In genomic region chr14:24253936-24254335, GRCh38 we compare ENCODE assay signal across 20 cellular contexts. TPM values are rescaled to one million over a fixed set of nuclear protein-coding genes. Genes with fewer than 3 reads are reported as not detected.
DNase-seq lines count a peak whose midpoint lies in the region; ATAC-seq and TF ChIP-seq lines count a peak whose summit lies in the region.
"Had no signal": no experiment of that assay in that cellular context is flagged by ENCODE, and none has a peak within 500 bp of the region (broad histone marks: within the 10 kb centered on the region; RNA-seq: fewer than 3 reads in every experiment).

No MANE protein-coding gene starts in this region.

- no peak overlapping the region for H2BK5ac ChIP-seq in IMR-90 (ENCODE audit: low read depth, low read length, poor library complexity, severe bottlenecking)

- dilution Hi-C loops in IMR-90 (cut with HindIII; ENCODE audit: low sequenced_read_pairs, unreplicated experiment), result no loop called here

- H3K27me3 ChIP-seq in left ventricle myocardium inferior (ENCODE audit: low read depth) (no peaks in the 10 kb centered on the region), IMR-90 (ENCODE audit: control insufficient read depth, insufficient read depth, low read length) (no peaks in the 10 kb centered on the region), spleen (replicated peaks in 1 of 7) (no peaks in the 10 kb centered on the region)
- H3K27me3 ChIP-seq: BE2C had no signal

- peaks cover 32% of the 10 kb centered on the region for H3K4me1 Mint-ChIP-seq in chondrocyte (ENCODE audit: low read depth)
- H3K4me1 Mint-ChIP-seq in activated T-helper 17 cell treated with anti-CD3 and anti-CD28 coated beads, Interleukin-2, amount 50 U/mL, for 72 hours, result peaks cover 15% of the 10 kb centered on the region
- H3K4me1 Mint-ChIP-seq: CD8-positive, alpha-beta memory T cell had no signal

- no peak overlapping the region for H3K14ac ChIP-seq in IMR-90 (replicated peaks; ENCODE audit: low read depth, low read length)

- ATAC-seq in Right ventricle myocardium superior (ENCODE audit: poor library complexity), result no peak
- no peak for ATAC-seq in IMR-90 (ENCODE audit: low read depth)
- no peak for ATAC-seq in activated T-helper 17 cell treated with anti-CD3 and anti-CD28 coated beads, Interleukin-2, amount 50 U/mL, for 72 hours (replicated peaks)
- ATAC-seq: GM12878 had no signal

- H2AFZ ChIP-seq in IMR-90 (replicated peaks; ENCODE audit: low read length, poor library complexity), result no peak overlapping the region

- no peaks in the 10 kb centered on the region for H3K9me3 Mint-ChIP-seq in chondrocyte (ENCODE audit: low read depth)
- no peaks in the 10 kb centered on the region for H3K9me3 Mint-ChIP-seq in activated T-helper 17 cell treated with anti-CD3 and anti-CD28 coated beads, Interleukin-2, amount 50 U/mL, for 72 hours
- H3K9me3 Mint-ChIP-seq: CD4-positive, CD25-positive, alpha-beta regulatory T cell; CD8-positive, alpha-beta memory T cell had no signal

- DNase-seq in left ventricle myocardium inferior (peak; percentile 2), Right ventricle myocardium superior (no peak), IMR-90 (no peak), chondrocyte (ENCODE audit: low spot score) (peak; percentile 42), spleen (peak; percentile 51), putamen (ENCODE audit: low spot score) (no peak)
- DNase-seq in effector CD8-positive, alpha-beta T cell (lab: John Stamatoyannopoulos, UW), result no peak
- DNase-seq: ACHN; BE2C; C1 segment of cervical spinal cord; CD4-positive, CD25-positive, alpha-beta regulatory T cell; COR-L47; DMS 273 treated with DMSO at 0.1 percent for 48 hours; DMS53; DND-41; EL; HCEC 1CT had no signal

- H3K9me3 ChIP-seq in left ventricle myocardium inferior (replicated peaks) (no peaks in the 10 kb centered on the region), IMR-90 (ENCODE audit: control insufficient read depth, insufficient read depth, low read length) (no peaks in the 10 kb centered on the region), spleen (no peaks in the 10 kb centered on the region)
- H3K9me3 ChIP-seq: BE2C had no signal

- peaks cover 3% of the 10 kb centered on the region for H3K36me3 ChIP-seq in left ventricle myocardium inferior
- H3K36me3 ChIP-seq in IMR-90 (ENCODE audit: control insufficient read depth, insufficient read depth, low read length), result peaks cover 2% of the 10 kb centered on the region; the same call in 1 of the 2 replicates
- peaks cover 0 to 66% (median 6%) of the 10 kb centered on the region in 6 donors for H3K36me3 ChIP-seq in spleen
- H3K36me3 ChIP-seq: BE2C had no signal

- no peak overlapping the region for H2AK5ac ChIP-seq in IMR-90 (ENCODE audit: low read depth, low read length)

- no peak overlapping the region for H2BK120ac ChIP-seq in IMR-90 (ENCODE audit: low read depth, low read length)

- no TSS peak for BruUV-seq in IMR-90 (replicated peaks; lab: Mats Ljungman, UMichigan)

- POLR2A ChIA-PET in IMR-90 (lab: Charles Lee; ENCODE audit: unreplicated experiment), result no interaction called here

- H3K27me3 Mint-ChIP-seq in chondrocyte (ENCODE audit: low read depth), result no peaks in the 10 kb centered on the region
- no peaks in the 10 kb centered on the region for H3K27me3 Mint-ChIP-seq in activated T-helper 17 cell treated with anti-CD3 and anti-CD28 coated beads, Interleukin-2, amount 50 U/mL, for 72 hours
- H3K27me3 Mint-ChIP-seq: CD4-positive, CD25-positive, alpha-beta regulatory T cell; CD8-positive, alpha-beta memory T cell had no signal

- no peak overlapping the region for H3K56ac ChIP-seq in IMR-90 (ENCODE audit: extremely low read depth, insufficient read depth, low read length)

- H2BK15ac ChIP-seq in IMR-90 (ENCODE audit: low read depth, low read length), result no peak overlapping the region

- peak overlapping the region; percentile 75 for H2AK9ac ChIP-seq in IMR-90 (replicated peaks; ENCODE audit: low read depth, low read length, poor library complexity)

- TF ChIP-seq CTCF in left ventricle myocardium inferior (IDR thresholded peaks at IDR 0.05; ENCODE audit: borderline replicate concordance) (no peak), IMR-90 (conservative IDR thresholded peaks at IDR 0.05; ENCODE audit: low read depth, low read length) (no peak), chondrocyte (IDR thresholded peaks at IDR 0.05) (no peak), spleen (IDR thresholded peaks at IDR 0.05 in 8 of 11, conservative IDR thresholded peaks at IDR 0.05 in 3 of 11) (no peak)

- no peaks in the 10 kb centered on the region for H3K4me1 ChIP-seq in left ventricle myocardium inferior
- H3K4me1 ChIP-seq in IMR-90 (ENCODE audit: control insufficient read depth, insufficient read depth, low read length), result peaks cover 16% of the 10 kb centered on the region
- peaks cover 0 to 15% (median 0%) of the 10 kb centered on the region in 6 donors for H3K4me1 ChIP-seq in spleen
- H3K4me1 ChIP-seq: BE2C had no signal

- no peak overlapping the region for H3K23ac ChIP-seq in IMR-90 (ENCODE audit: low read depth, low read length)

- no peak overlapping the region for H3K27ac Mint-ChIP-seq in chondrocyte (ENCODE audit: unreplicated experiment)
- no peak overlapping the region for H3K27ac Mint-ChIP-seq in activated T-helper 17 cell treated with anti-CD3 and anti-CD28 coated beads, Interleukin-2, amount 50 U/mL, for 72 hours

- H4K8ac ChIP-seq in IMR-90 (ENCODE audit: low read depth in 2 of 2, low read length in 2 of 2), result no peak overlapping the region

- no peak overlapping the region for H3K4ac ChIP-seq in IMR-90 (ENCODE audit: low read depth, low read length)

- H3K4me2 ChIP-seq in IMR-90 (ENCODE audit: low read depth, low read length), result no peak overlapping the region

- H3K18ac ChIP-seq in IMR-90 (ENCODE audit: low read depth, low read length), result no peak overlapping the region

- H4K5ac ChIP-seq in IMR-90 (ENCODE audit: low read depth, low read length), result no peak overlapping the region

- peaks cover 31% of the 10 kb centered on the region for H3K9me1 ChIP-seq in IMR-90 (ENCODE audit: insufficient read depth, low read length)

- no peak overlapping the region for H3K27ac ChIP-seq in left ventricle myocardium inferior (replicated peaks)
- H3K27ac ChIP-seq in IMR-90 (ENCODE audit: insufficient read depth, low read length), result no peak overlapping the region
- no peak overlapping the region for H3K27ac ChIP-seq in spleen

- CTCF ChIA-PET in IMR-90 (lab: Yijun Ruan, JAX), result no interaction called here

- no peak overlapping the region for H3K9ac ChIP-seq in IMR-90 (ENCODE audit: low read depth, low read length)

- TF ChIP-seq RAD21 in IMR-90 (IDR thresholded peaks at IDR 0.05; ENCODE audit: low read length), result no peak

- TF ChIP-seq POLR2A in IMR-90 (IDR thresholded peaks at IDR 0.05; ENCODE audit: low read depth, low read length) (no peak), spleen (IDR thresholded peaks at IDR 0.05) (no peak)

- WGBS in IMR-90 (ENCODE audit: extremely low coverage in 2 of 2, insufficient read length in 1 of 2), 2 experiments, result 77% methylated on average over 5 of the region's 7 CpGs; no CpG with 5 or more reads in 1 of the 2 experiments
- WGBS in spleen, 5 donors, result 83 to 96% (median 86%) methylated on average over 7 of the region's 7 CpGs

- H3K4me3 Mint-ChIP-seq in chondrocyte (ENCODE audit: unreplicated experiment), result no peak overlapping the region
- no peak overlapping the region for H3K4me3 Mint-ChIP-seq in activated T-helper 17 cell treated with anti-CD3 and anti-CD28 coated beads, Interleukin-2, amount 50 U/mL, for 72 hours
- H3K4me3 Mint-ChIP-seq: CD8-positive, alpha-beta memory T cell had no signal

- H3K36me3 Mint-ChIP-seq in chondrocyte (ENCODE audit: low read depth), result peaks cover 8% of the 10 kb centered on the region
- H3K36me3 Mint-ChIP-seq in activated T-helper 17 cell treated with anti-CD3 and anti-CD28 coated beads, Interleukin-2, amount 50 U/mL, for 72 hours (ENCODE audit: low read depth), result peaks cover 19% of the 10 kb centered on the region

- no peaks in the 10 kb centered on the region for H4K20me1 ChIP-seq in IMR-90 (ENCODE audit: insufficient read depth, low read length)

- in situ Hi-C loops in IMR-90 (cut with MboI; ENCODE audit: low sequenced_read_pairs), result no loop called here

- no peak overlapping the region for H3K4me3 ChIP-seq in left ventricle myocardium inferior
- H3K4me3 ChIP-seq in IMR-90 (ENCODE audit: insufficient read depth, low read depth, low read length), result no peak overlapping the region
- no peak overlapping the region for H3K4me3 ChIP-seq in spleen
- H3K4me3 ChIP-seq: GM12878 had no signal

- no peak overlapping the region for H2BK20ac ChIP-seq in IMR-90 (ENCODE audit: low read depth, low read length)

- peaks cover 0 to under 1% of the 10 kb centered on the region in 2 experiments; a peak in 1 of 4 replicates for H3K79me1 ChIP-seq in IMR-90 (ENCODE audit: low read depth in 1 of 2, low read length in 2 of 2)

- H4K91ac ChIP-seq in IMR-90 (ENCODE audit: insufficient read depth, low read depth, low read length), result no peak overlapping the region

- intact Hi-C loops in left ventricle myocardium inferior (cut with micrococcal nuclease), result no loop called here
- intact Hi-C loops in Right ventricle myocardium superior (cut with DNase I), result no loop called here
- intact Hi-C loops in IMR-90 (cut with micrococcal nuclease), result no loop called here
- intact Hi-C loops in spleen (cut with DNase I; ENCODE audit: low total_unique reads), result no loop called here

RNA-seq across cellular contexts. Expression of gene TGM1, which starts 9.0 kb away (rescaled TPM):
- total RNA-seq in left ventricle myocardium inferior (0.96 TPM), Right ventricle myocardium superior (1.1 TPM), IMR-90 (2012; rRNA removed) (0.56 and 0.72 TPM in 2 replicates), chondrocyte (3.2 to 5.0 TPM (median 3.3 TPM) in 3 replicates), spleen (1 to 10 TPM; 1.4 to 4.8 (median 2.8) TPM)
- polyA plus RNA-seq in IMR-90 (2012; rRNA removed) (2.7 and 3.3 TPM in 2 replicates), spleen (1 to 10 TPM; 1.7 to 3.5 (median 2.3) TPM)
- polyA plus RNA-seq in IMR-90 (2012; cell fraction: cytosol; rRNA removed), result 0.45 and 1.3 TPM in 2 replicates
- polyA plus RNA-seq in IMR-90 (2012; cell fraction: nucleus; rRNA removed; ENCODE audit: low replicate concordance), result 7.9 and 21.3 TPM in 2 replicates
- 10 to 100 TPM; 16.1 to 18.2 TPM for total RNA-seq in activated T-helper 17 cell treated with anti-CD3 and anti-CD28 coated beads, Interleukin-2, amount 50 U/mL, for 72 hours
- polyA plus RNA-seq: CD4-positive, CD25-positive, alpha-beta regulatory T cell; CD8-positive, alpha-beta memory T cell had no signal

RNA-seq across cellular contexts. Expression of gene TINF2, which starts 11.5 kb away (rescaled TPM):
- total RNA-seq in left ventricle myocardium inferior, result 30.6 TPM
- total RNA-seq in Right ventricle myocardium superior, result 28.7 TPM
- 21.1 and 26.9 TPM in 2 replicates for total RNA-seq in IMR-90 (2012; rRNA removed)
- 30.0 and 33.0 TPM in 2 replicates for polyA plus RNA-seq in IMR-90 (2012; rRNA removed)
- 18.0 and 22.6 TPM in 2 replicates for polyA plus RNA-seq in IMR-90 (2012; cell fraction: cytosol; rRNA removed)
- 25.3 and 36.7 TPM in 2 replicates for polyA plus RNA-seq in IMR-90 (2012; cell fraction: nucleus; rRNA removed; ENCODE audit: low replicate concordance)
- 60.1 to 85.5 TPM (median 72.6 TPM) in 3 replicates for total RNA-seq in chondrocyte
- 100 to 1,000 TPM in 3 of 7 donors, 10 to 100 TPM in 4; 61.8 to 121 (median 99.5) TPM for total RNA-seq in spleen
- polyA plus RNA-seq in spleen, result 10 to 100 TPM; 55.7 to 60.8 (median 57.4) TPM
- 10 to 100 TPM; 61.4 to 76.4 TPM for total RNA-seq in activated T-helper 17 cell treated with anti-CD3 and anti-CD28 coated beads, Interleukin-2, amount 50 U/mL, for 72 hours

RNA-seq across cellular contexts. Expression of gene RABGGTA, which starts 17.5 kb away (rescaled TPM):
- total RNA-seq in left ventricle myocardium inferior, result 22.3 TPM
- 20.3 TPM for total RNA-seq in Right ventricle myocardium superior
- 25.6 and 27.2 TPM in 2 replicates for total RNA-seq in IMR-90 (2012; rRNA removed)
- polyA plus RNA-seq in IMR-90 (2012; rRNA removed), result 55.6 and 64.0 TPM in 2 replicates
- polyA plus RNA-seq in IMR-90 (2012; cell fraction: cytosol; rRNA removed), result 37.7 and 48.7 TPM in 2 replicates
- 158 and 347 TPM in 2 replicates for polyA plus RNA-seq in IMR-90 (2012; cell fraction: nucleus; rRNA removed; ENCODE audit: low replicate concordance)
- 27.0 to 34.9 TPM (median 27.4 TPM) in 3 replicates for total RNA-seq in chondrocyte
- total RNA-seq in spleen, result 10 to 100 TPM; 41.7 to 63.0 (median 48.6) TPM
- 10 to 100 TPM; 22.5 to 46.7 (median 41.4) TPM for polyA plus RNA-seq in spleen
- 10 to 100 TPM; 61.0 to 68.3 TPM for total RNA-seq in activated T-helper 17 cell treated with anti-CD3 and anti-CD28 coated beads, Interleukin-2, amount 50 U/mL, for 72 hours

RNA-seq across cellular contexts. Expression of gene GMPR2, which starts 21.2 kb away (rescaled TPM):
- total RNA-seq in left ventricle myocardium inferior (29.7 TPM), Right ventricle myocardium superior (26.2 TPM), IMR-90 (2012; rRNA removed) (56.1 and 92.5 TPM in 2 replicates), chondrocyte (43.1 to 66.5 TPM (median 47.9 TPM) in 3 replicates), spleen (10 to 100 TPM; 57.0 to 85.6 (median 82.6) TPM)
- polyA plus RNA-seq in IMR-90 (2012; rRNA removed) (63.7 and 65.7 TPM in 2 replicates), spleen (10 to 100 TPM; 42.2 to 57.9 (median 50.3) TPM)
- polyA plus RNA-seq in IMR-90 (2012; cell fraction: cytosol; rRNA removed), result 38.5 and 42.9 TPM in 2 replicates
- polyA plus RNA-seq in IMR-90 (2012; cell fraction: nucleus; rRNA removed; ENCODE audit: low replicate concordance), result 50.8 and 70.1 TPM in 2 replicates
- 10 to 100 TPM; 73.2 to 85.0 TPM for total RNA-seq in activated T-helper 17 cell treated with anti-CD3 and anti-CD28 coated beads, Interleukin-2, amount 50 U/mL, for 72 hours

RNA-seq across cellular contexts. Expression of gene NEDD8, which starts 21.8 kb away (rescaled TPM):
- 214 TPM for total RNA-seq in left ventricle myocardium inferior
- 212 TPM for total RNA-seq in Right ventricle myocardium superior
- total RNA-seq in IMR-90 (2012; rRNA removed), result 167 and 224 TPM in 2 replicates
- polyA plus RNA-seq in IMR-90 (2012; rRNA removed), result 375 and 393 TPM in 2 replicates
- 171 and 190 TPM in 2 replicates for polyA plus RNA-seq in IMR-90 (2012; cell fraction: cytosol; rRNA removed)
- 17.8 and 126 TPM in 2 replicates for polyA plus RNA-seq in IMR-90 (2012; cell fraction: nucleus; rRNA removed; ENCODE audit: low replicate concordance)
- 154 to 169 TPM (median 159 TPM) in 3 replicates for total RNA-seq in chondrocyte
- 100 to 1,000 TPM in 6 of 7 donors, 10 to 100 TPM in 1; 98.6 to 137 (median 122) TPM for total RNA-seq in spleen
- polyA plus RNA-seq in spleen, result 100 to 1,000 TPM; 164 to 237 (median 228) TPM
- 100 to 1,000 TPM; 128 to 243 TPM for total RNA-seq in activated T-helper 17 cell treated with anti-CD3 and anti-CD28 coated beads, Interleukin-2, amount 50 U/mL, for 72 hours

Comparison
In these comparisons a context has a peak if more than half of its experiments do, and no peak if none do; other contexts are left out.
1. DNase-seq: peak in left ventricle myocardium inferior (single experiment), chondrocyte (single experiment) and spleen (single experiment); none in Right ventricle myocardium superior (single experiment), IMR-90 (single experiment), effector CD8-positive, alpha-beta T cell (single experiment) and putamen (single experiment).